1 cellular context compared by ENCODE assay signal in the genomic region with DNA sequence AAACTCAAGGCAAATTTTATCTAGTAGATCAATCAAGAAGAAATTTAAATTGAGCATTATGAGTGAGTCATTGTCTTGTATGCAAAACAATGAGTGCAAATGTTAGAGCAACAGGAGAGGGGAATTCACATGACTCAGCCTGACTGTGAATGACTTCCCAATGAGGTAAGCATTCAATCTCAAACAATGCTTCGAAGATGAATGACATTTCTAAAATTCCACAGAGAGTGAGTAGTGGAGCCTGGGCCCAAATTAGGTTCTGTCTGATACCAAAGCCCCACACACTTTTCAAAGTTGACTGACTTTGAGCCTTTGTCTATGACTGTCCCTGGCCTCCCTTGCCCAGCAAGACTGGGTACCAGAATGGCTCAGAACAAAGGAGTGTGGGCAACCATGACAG.
TF ChIP-seq lines count a peak whose summit lies in the region.

No MANE protein-coding gene starts in this region.

TF ChIP-seq in SK-N-SH, 30 proteins besides CTCF, POLR2A, EP300 and RAD21 (continued from another document):
- TF ChIP-seq MXI1 (IDR thresholded peaks at IDR 0.05; ENCODE audit: low read depth, low read length) (no peak), YY1 (IDR thresholded peaks at IDR 0.05; ENCODE audit: low read depth) (no peak), TAF1 (IDR thresholded peaks at IDR 0.05; ENCODE audit: borderline replicate concordance, low read depth, low read length) (no peak), NRF1 (IDR thresholded peaks at IDR 0.05; ENCODE audit: low read depth, low read length) (no peak), FOXM1 (IDR thresholded peaks at IDR 0.05; ENCODE audit: low read depth) (no peak), JUND (IDR thresholded peaks at IDR 0.05) (peak; percentile 73), NFIC (IDR thresholded peaks at IDR 0.05; ENCODE audit: borderline replicate concordance) (no peak), TCF12 (IDR thresholded peaks at IDR 0.05) (peak; percentile 34; the same call in 1 of the 2 replicates), RXRA (IDR thresholded peaks at IDR 0.05; ENCODE audit: borderline replicate concordance, low read depth) (no peak), GABPA (IDR thresholded peaks at IDR 0.05; ENCODE audit: low read depth) (no peak), FOXJ3 (CRISPR knock-in tag; IDR thresholded peaks at IDR 0.05) (no peak), FOSL2 (IDR thresholded peaks at IDR 0.05; ENCODE audit: borderline replicate concordance, low read depth) (peak; percentile 82), SIN3A (IDR thresholded peaks at IDR 0.05; ENCODE audit: borderline replicate concordance, low read depth, low read length) (no peak)
- TF ChIP-seq, protein P1, sequence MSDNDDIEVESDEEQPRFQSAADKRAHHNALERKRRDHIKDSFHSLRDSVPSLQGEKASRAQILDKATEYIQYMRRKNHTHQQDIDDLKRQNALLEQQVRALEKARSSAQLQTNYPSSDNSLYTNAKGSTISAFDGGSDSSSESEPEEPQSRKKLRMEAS (IDR thresholded peaks at IDR 0.05; ENCODE audit: low read depth), result no peak
- TF ChIP-seq, protein P2, sequence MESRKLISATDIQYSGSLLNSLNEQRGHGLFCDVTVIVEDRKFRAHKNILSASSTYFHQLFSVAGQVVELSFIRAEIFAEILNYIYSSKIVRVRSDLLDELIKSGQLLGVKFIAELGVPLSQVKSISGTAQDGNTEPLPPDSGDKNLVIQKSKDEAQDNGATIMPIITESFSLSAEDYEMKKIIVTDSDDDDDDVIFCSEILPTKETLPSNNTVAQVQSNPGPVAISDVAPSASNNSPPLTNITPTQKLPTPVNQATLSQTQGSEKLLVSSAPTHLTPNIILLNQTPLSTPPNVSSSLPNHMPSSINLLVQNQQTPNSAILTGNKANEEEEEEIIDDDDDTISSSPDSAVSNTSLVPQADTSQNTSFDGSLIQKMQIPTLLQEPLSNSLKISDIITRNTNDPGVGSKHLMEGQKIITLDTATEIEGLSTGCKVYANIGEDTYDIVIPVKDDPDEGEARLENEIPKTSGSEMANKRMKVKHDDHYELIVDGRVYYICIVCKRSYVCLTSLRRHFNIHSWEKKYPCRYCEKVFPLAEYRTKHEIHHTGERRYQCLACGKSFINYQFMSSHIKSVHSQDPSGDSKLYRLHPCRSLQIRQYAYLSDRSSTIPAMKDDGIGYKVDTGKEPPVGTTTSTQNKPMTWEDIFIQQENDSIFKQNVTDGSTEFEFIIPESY (IDR thresholded peaks at IDR 0.05; ENCODE audit: borderline replicate concordance, low read depth), result no peak
- TF ChIP-seq, protein P3, sequence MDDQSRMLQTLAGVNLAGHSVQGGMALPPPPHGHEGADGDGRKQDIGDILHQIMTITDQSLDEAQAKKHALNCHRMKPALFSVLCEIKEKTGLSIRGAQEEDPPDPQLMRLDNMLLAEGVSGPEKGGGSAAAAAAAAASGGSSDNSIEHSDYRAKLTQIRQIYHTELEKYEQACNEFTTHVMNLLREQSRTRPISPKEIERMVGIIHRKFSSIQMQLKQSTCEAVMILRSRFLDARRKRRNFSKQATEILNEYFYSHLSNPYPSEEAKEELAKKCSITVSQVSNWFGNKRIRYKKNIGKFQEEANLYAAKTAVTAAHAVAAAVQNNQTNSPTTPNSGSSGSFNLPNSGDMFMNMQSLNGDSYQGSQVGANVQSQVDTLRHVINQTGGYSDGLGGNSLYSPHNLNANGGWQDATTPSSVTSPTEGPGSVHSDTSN (IDR thresholded peaks at IDR 0.05), result peak; percentile 51
- TF ChIP-seq, protein P4, sequence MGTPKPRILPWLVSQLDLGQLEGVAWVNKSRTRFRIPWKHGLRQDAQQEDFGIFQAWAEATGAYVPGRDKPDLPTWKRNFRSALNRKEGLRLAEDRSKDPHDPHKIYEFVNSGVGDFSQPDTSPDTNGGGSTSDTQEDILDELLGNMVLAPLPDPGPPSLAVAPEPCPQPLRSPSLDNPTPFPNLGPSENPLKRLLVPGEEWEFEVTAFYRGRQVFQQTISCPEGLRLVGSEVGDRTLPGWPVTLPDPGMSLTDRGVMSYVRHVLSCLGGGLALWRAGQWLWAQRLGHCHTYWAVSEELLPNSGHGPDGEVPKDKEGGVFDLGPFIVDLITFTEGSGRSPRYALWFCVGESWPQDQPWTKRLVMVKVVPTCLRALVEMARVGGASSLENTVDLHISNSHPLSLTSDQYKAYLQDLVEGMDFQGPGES (IDR thresholded peaks at IDR 0.05; ENCODE audit: low read depth, low read length), result no peak
- TF ChIP-seq, protein P5, sequence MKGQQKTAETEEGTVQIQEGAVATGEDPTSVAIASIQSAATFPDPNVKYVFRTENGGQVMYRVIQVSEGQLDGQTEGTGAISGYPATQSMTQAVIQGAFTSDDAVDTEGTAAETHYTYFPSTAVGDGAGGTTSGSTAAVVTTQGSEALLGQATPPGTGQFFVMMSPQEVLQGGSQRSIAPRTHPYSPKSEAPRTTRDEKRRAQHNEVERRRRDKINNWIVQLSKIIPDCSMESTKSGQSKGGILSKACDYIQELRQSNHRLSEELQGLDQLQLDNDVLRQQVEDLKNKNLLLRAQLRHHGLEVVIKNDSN (IDR thresholded peaks at IDR 0.05; ENCODE audit: borderline replicate concordance, low read depth), result no peak
